ENCODE assay signal across 26 cellular contexts in genomic region chr1:40758004-40758403, GRCh38. TPM values are rescaled to one million over a fixed set of nuclear protein-coding genes. Genes with fewer than 3 reads are reported as not detected.
A peak's percentile ranks its signal among the peaks of the same experiment; 100 is the strongest.
DNase-seq lines count a peak whose midpoint lies in the region; ATAC-seq and TF ChIP-seq lines count a peak whose summit lies in the region.
"Had no signal": no experiment of that assay in that cellular context is flagged by ENCODE, and none has a peak within 500 bp of the region (broad histone marks: within the 10 kb centered on the region; RNA-seq: fewer than 3 reads in every experiment).

No MANE protein-coding gene starts in this region.

- H3K4me1 ChIP-seq in left ventricle myocardium inferior, result peaks cover 77% of the 10 kb centered on the region
- peaks cover 22 to 75% (median 57%) of the 10 kb centered on the region in 4 donors for H3K4me1 ChIP-seq in liver (ENCODE audit: control insufficient read depth in 4 of 4, insufficient read depth in 4 of 4, low read length in 3 of 4)
- H3K4me1 ChIP-seq in rectal smooth muscle tissue (ENCODE audit: control insufficient read depth, insufficient read depth, low read length), result peaks cover 18% of the 10 kb centered on the region
- peaks cover 45% of the 10 kb centered on the region for H3K4me1 ChIP-seq in Karpas-422 (ENCODE audit: low read length)
- H3K4me1 ChIP-seq: SJSA1 had no signal

- intact Hi-C loops in left ventricle myocardium inferior (cut with micrococcal nuclease), result no loop called here
- intact Hi-C loops in left cardiac atrium (cut with DNase I), result no loop called here

- peaks cover 99% of the 10 kb centered on the region for H3K36me3 ChIP-seq in left ventricle myocardium inferior
- peaks cover 8 to 39% (median 28%) of the 10 kb centered on the region in 4 donors for H3K36me3 ChIP-seq in liver (ENCODE audit: control insufficient read depth in 4 of 4, insufficient read depth in 3 of 4, low read depth in 1 of 4, low read length in 3 of 4)
- peaks cover 38% of the 10 kb centered on the region for H3K36me3 ChIP-seq in rectal smooth muscle tissue (ENCODE audit: control insufficient read depth, insufficient read depth, low read length)
- H3K36me3 ChIP-seq in Karpas-422 (ENCODE audit: insufficient read depth, low read length), result peaks cover 76% of the 10 kb centered on the region

- H2AFZ ChIP-seq in Karpas-422 (ENCODE audit: low read length), result no peak overlapping the region

- TF ChIP-seq CTCF in left ventricle myocardium inferior (IDR thresholded peaks at IDR 0.05; ENCODE audit: borderline replicate concordance) (no peak), liver (IDR thresholded peaks at IDR 0.05; ENCODE audit: low read depth, low read length, missing input control) (no peak)

- no peak overlapping the region for H3K4me3 ChIP-seq in left ventricle myocardium inferior
- no peak overlapping the region for H3K4me3 ChIP-seq in liver (ENCODE audit: low read depth in 1 of 3, low read length in 3 of 3)
- no peak overlapping the region for H3K4me3 ChIP-seq in rectal smooth muscle tissue (ENCODE audit: low read length)
- no peak overlapping the region for H3K4me3 ChIP-seq in Karpas-422 (ENCODE audit: low read length)
- H3K4me3 ChIP-seq: BLaER1, MG63, SJSA1 had no signal

- H3K27ac ChIP-seq in left ventricle myocardium inferior (replicated peaks), result peak overlapping the region; percentile 0
- H3K27ac ChIP-seq in liver (ENCODE audit: low read depth in 1 of 2, low read length in 2 of 2), result peak overlapping the region; percentile 28 to 58
- H3K27ac ChIP-seq in rectal smooth muscle tissue (ENCODE audit: low read depth, low read length), result peak overlapping the region; percentile 68
- no peak overlapping the region for H3K27ac ChIP-seq in Karpas-422 (ENCODE audit: low read length)
- H3K27ac ChIP-seq: BLaER1, SJSA1 had no signal

- H3K27me3 ChIP-seq in left ventricle myocardium inferior (ENCODE audit: low read depth) (no peaks in the 10 kb centered on the region), liver (ENCODE audit: control insufficient read depth in 4 of 4, insufficient read depth in 4 of 4, low read length in 3 of 4) (no peaks in the 10 kb centered on the region), rectal smooth muscle tissue (ENCODE audit: control insufficient read depth, insufficient read depth, low read length) (no peaks in the 10 kb centered on the region), Karpas-422 (ENCODE audit: low read length) (no peaks in the 10 kb centered on the region)
- H3K27me3 ChIP-seq: BLaER1, MG63, SJSA1 had no signal

- H3K9me2 ChIP-seq in Karpas-422 (replicated peaks; ENCODE audit: insufficient read depth, low read length), result no peaks in the 10 kb centered on the region

- no peak overlapping the region for H3K4me2 ChIP-seq in Karpas-422 (ENCODE audit: low read depth, low read length, poor library complexity, severe bottlenecking)
- H3K4me2 ChIP-seq: BLaER1 had no signal

- no peak for DNase-seq in left ventricle myocardium inferior
- DNase-seq in left cardiac atrium, result no peak
- no peak for DNase-seq in Karpas-422
- DNase-seq in NCI-H2227 treated with DMSO at 0.1 percent for 48 hours (lab: John Stamatoyannopoulos, UW), result no peak
- no peak for DNase-seq in SKM-1 treated with dmso at 0.1 percent for 144 hours (lab: John Stamatoyannopoulos, UW; ENCODE audit: unreplicated experiment)
- DNase-seq: CD4-positive, CD25-positive, alpha-beta regulatory T cell; DMS153; DND-41; KBM-7; MG63; NCI-H1105 treated with DMSO at 0.1 percent for 48 hours; NCI-H146; NCI-H1930; NCI-H2107; NCI-H446 treated with DMSO at 0.1 percent for 48 hours; NCI-H526; NCI-H82; NK-92 treated with Interleukin-12 subunit alpha and Interleukin-12 subunit beta, amount 100 ng/mL, for 24 hours; PC-3 had no signal

- 57% methylated on average over 7 of the region's 7 CpGs for WGBS in liver

- H3K79me2 ChIP-seq in Karpas-422 (ENCODE audit: low read length), result peaks cover 42% of the 10 kb centered on the region

- H3K9me3 ChIP-seq in left ventricle myocardium inferior (replicated peaks), result no peaks in the 10 kb centered on the region
- H3K9me3 ChIP-seq in liver (ENCODE audit: control insufficient read depth in 4 of 4, low read length in 3 of 4), result no peaks in the 10 kb centered on the region
- H3K9me3 ChIP-seq in Karpas-422 (ENCODE audit: low read length), result no peaks in the 10 kb centered on the region
- H3K9me3 ChIP-seq: BLaER1, MG63, SJSA1 had no signal

- H3K9ac ChIP-seq in liver (ENCODE audit: low read depth in 1 of 2, low read length in 2 of 2) (no peak overlapping the region), rectal smooth muscle tissue (ENCODE audit: low read length) (no peak overlapping the region), Karpas-422 (ENCODE audit: low read length) (no peak overlapping the region)
- H3K9ac ChIP-seq: BLaER1 had no signal

- TF ChIP-seq RAD21 in liver (IDR thresholded peaks at IDR 0.05), result peak in 1 of 2 donors; percentile 21

- ATAC-seq in left cardiac atrium (no peak), HG03442 (IDR thresholded peaks at IDR 0.05; ENCODE audit: unreplicated experiment) (no peak)
- ATAC-seq: HCT116, PC-3 had no signal

- H4K20me1 ChIP-seq in Karpas-422 (ENCODE audit: insufficient read depth, low read depth, low read length), result no peaks in the 10 kb centered on the region
- H4K20me1 ChIP-seq: BLaER1 had no signal

TF ChIP-seq in liver, 16 proteins besides CTCF, POLR2A, EP300 and RAD21:
- no peak for TF ChIP-seq REST (IDR thresholded peaks at IDR 0.05)
- TF ChIP-seq RXRA (IDR thresholded peaks at IDR 0.05), result no peak
- no peak for TF ChIP-seq ATF3 (IDR thresholded peaks at IDR 0.05)
- no peak for TF ChIP-seq SP1 (IDR thresholded peaks at IDR 0.05)
- TF ChIP-seq YY1 (IDR thresholded peaks at IDR 0.05), result no peak
- TF ChIP-seq GABPA (IDR thresholded peaks at IDR 0.05 in 1 of 2, conservative IDR thresholded peaks at IDR 0.05 in 1 of 2), result no peak
- no peak for TF ChIP-seq FOXA1 (IDR thresholded peaks at IDR 0.05)
- TF ChIP-seq NR2F2 (IDR thresholded peaks at IDR 0.05), result no peak
- no peak for TF ChIP-seq MAX (IDR thresholded peaks at IDR 0.05)
- TF ChIP-seq EGR1 (IDR thresholded peaks at IDR 0.05; ENCODE audit: low read depth in 2 of 2), result no peak
- no peak for TF ChIP-seq HNF4G (IDR thresholded peaks at IDR 0.05)
- no peak for TF ChIP-seq ZBTB33 (IDR thresholded peaks at IDR 0.05)

RNA-seq across cellular contexts. Expression of gene KCNQ4, which starts 25.6 kb away (rescaled TPM):
- total RNA-seq in left ventricle myocardium inferior (1.5 TPM), left cardiac atrium (1 to 10 TPM; 1.3 to 1.4 TPM), liver (1 to 10 TPM in 1 of 2 donors, under 1 TPM in 1; 0.33 to 2.1 TPM)
- under 1 TPM; 0.10 to 0.20 TPM for polyA plus RNA-seq in liver
- total RNA-seq in Karpas-422 (2014; rRNA removed; shearing (Covaris generic); ENCODE audit: low replicate concordance), result 2.3 and 3.2 TPM in 2 replicates
- total RNA-seq: A172 had no signal
